ENCODE assay signal across 1 cellular context in the genomic region with DNA sequence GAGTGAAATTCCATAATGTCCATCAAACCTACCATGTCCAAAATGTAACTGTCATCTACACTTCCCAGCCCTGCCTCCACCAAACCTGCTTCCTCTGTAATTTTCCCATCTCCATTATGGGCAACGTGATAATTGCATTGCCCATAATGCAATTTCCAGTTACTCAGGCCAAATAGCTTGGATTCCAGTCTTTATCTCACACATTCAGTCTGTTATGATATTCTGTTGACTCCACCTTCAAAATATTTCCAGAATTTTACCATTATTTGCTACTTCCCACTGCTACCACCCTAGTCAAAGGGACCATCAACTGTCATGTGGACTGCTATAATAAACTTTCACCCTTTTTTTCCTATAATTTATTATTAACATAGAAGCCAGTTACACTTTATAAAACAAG.
TF ChIP-seq lines count a peak whose summit lies in the region.

No MANE protein-coding gene starts in this region.

TF ChIP-seq in HepG2, 621 proteins besides CTCF, POLR2A, EP300 and RAD21 (continued from another document):
- TF ChIP-seq, protein P1, sequence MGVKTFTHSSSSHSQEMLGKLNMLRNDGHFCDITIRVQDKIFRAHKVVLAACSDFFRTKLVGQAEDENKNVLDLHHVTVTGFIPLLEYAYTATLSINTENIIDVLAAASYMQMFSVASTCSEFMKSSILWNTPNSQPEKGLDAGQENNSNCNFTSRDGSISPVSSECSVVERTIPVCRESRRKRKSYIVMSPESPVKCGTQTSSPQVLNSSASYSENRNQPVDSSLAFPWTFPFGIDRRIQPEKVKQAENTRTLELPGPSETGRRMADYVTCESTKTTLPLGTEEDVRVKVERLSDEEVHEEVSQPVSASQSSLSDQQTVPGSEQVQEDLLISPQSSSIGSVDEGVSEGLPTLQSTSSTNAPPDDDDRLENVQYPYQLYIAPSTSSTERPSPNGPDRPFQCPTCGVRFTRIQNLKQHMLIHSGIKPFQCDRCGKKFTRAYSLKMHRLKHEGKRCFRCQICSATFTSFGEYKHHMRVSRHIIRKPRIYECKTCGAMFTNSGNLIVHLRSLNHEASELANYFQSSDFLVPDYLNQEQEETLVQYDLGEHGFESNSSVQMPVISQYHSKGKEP (CRISPR knock-in tag; IDR thresholded peaks at IDR 0.05), result no peak
- TF ChIP-seq MEIS2 (CRISPR knock-in tag; IDR thresholded peaks at IDR 0.05), result no peak
